In the genomic region with DNA sequence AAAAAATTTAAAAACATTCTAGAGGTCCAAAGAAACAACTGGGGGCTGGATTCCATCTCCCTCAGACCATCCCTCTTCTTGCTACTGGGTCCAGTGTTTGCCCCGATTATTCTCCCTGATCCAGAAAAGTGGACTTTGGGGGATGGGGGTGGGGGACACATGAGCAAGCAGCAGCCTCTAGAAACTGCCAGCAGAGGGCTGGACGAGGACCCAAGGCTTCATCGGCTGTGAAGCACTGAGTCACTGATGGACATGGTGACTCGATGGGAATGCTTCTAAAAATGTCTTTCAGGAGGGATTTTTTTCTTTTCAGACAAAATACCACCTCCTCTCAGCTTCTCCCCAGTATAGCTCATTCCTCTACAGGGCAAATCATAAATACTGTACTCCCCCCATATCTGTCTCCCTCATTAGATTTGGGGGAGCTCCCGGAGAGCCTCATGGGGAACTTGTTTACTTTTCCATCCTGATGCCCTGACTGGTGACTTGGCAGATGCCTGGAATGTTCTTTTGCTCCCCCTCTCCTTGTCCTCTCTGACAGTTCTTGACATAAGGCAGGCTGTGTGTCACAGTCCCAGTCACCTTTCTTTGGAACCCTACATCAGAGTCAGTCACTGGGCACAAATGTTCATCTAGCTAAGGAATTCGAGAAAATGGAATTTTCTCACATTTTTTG, we compare ENCODE assay signal across 1 cellular context.
TF ChIP-seq lines count a peak whose summit lies in the region.

No MANE protein-coding gene starts in this region.

TF ChIP-seq in HCT116, 20 proteins besides CTCF, POLR2A, EP300 and RAD21 (continued from another document):
- TF ChIP-seq, protein P1, sequence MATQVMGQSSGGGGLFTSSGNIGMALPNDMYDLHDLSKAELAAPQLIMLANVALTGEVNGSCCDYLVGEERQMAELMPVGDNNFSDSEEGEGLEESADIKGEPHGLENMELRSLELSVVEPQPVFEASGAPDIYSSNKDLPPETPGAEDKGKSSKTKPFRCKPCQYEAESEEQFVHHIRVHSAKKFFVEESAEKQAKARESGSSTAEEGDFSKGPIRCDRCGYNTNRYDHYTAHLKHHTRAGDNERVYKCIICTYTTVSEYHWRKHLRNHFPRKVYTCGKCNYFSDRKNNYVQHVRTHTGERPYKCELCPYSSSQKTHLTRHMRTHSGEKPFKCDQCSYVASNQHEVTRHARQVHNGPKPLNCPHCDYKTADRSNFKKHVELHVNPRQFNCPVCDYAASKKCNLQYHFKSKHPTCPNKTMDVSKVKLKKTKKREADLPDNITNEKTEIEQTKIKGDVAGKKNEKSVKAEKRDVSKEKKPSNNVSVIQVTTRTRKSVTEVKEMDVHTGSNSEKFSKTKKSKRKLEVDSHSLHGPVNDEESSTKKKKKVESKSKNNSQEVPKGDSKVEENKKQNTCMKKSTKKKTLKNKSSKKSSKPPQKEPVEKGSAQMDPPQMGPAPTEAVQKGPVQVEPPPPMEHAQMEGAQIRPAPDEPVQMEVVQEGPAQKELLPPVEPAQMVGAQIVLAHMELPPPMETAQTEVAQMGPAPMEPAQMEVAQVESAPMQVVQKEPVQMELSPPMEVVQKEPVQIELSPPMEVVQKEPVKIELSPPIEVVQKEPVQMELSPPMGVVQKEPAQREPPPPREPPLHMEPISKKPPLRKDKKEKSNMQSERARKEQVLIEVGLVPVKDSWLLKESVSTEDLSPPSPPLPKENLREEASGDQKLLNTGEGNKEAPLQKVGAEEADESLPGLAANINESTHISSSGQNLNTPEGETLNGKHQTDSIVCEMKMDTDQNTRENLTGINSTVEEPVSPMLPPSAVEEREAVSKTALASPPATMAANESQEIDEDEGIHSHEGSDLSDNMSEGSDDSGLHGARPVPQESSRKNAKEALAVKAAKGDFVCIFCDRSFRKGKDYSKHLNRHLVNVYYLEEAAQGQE (IDR thresholded peaks at IDR 0.05; ENCODE audit: low read depth), result no peak
- no peak for TF ChIP-seq SRF (IDR thresholded peaks at IDR 0.05; ENCODE audit: low read depth)
- TF ChIP-seq CBX3 (IDR thresholded peaks at IDR 0.05; ENCODE audit: low read depth), result no peak
- TF ChIP-seq POLR2AphosphoS5 (IDR thresholded peaks at IDR 0.05; ENCODE audit: low read depth, low read length), result no peak
- TF ChIP-seq SP1 (IDR thresholded peaks at IDR 0.05; ENCODE audit: low read depth), result no peak
- TF ChIP-seq, protein P2, sequence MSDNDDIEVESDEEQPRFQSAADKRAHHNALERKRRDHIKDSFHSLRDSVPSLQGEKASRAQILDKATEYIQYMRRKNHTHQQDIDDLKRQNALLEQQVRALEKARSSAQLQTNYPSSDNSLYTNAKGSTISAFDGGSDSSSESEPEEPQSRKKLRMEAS (IDR thresholded peaks at IDR 0.05), result no peak
- TF ChIP-seq EGR1 (IDR thresholded peaks at IDR 0.05; ENCODE audit: low read depth), result no peak
- no peak for TF ChIP-seq FOSL1 (IDR thresholded peaks at IDR 0.05; ENCODE audit: low read depth)
- TF ChIP-seq SIN3A (IDR thresholded peaks at IDR 0.05; ENCODE audit: low read depth), result no peak
- no peak for TF ChIP-seq EZH2 (IDR thresholded peaks at IDR 0.05)
- TF ChIP-seq, protein P3, sequence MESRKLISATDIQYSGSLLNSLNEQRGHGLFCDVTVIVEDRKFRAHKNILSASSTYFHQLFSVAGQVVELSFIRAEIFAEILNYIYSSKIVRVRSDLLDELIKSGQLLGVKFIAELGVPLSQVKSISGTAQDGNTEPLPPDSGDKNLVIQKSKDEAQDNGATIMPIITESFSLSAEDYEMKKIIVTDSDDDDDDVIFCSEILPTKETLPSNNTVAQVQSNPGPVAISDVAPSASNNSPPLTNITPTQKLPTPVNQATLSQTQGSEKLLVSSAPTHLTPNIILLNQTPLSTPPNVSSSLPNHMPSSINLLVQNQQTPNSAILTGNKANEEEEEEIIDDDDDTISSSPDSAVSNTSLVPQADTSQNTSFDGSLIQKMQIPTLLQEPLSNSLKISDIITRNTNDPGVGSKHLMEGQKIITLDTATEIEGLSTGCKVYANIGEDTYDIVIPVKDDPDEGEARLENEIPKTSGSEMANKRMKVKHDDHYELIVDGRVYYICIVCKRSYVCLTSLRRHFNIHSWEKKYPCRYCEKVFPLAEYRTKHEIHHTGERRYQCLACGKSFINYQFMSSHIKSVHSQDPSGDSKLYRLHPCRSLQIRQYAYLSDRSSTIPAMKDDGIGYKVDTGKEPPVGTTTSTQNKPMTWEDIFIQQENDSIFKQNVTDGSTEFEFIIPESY (IDR thresholded peaks at IDR 0.05; ENCODE audit: extremely low read depth, insufficient replicate concordance, low read length), result no peak
- TF ChIP-seq YY1 (IDR thresholded peaks at IDR 0.05; ENCODE audit: extremely low read depth, insufficient replicate concordance, low read depth, low read length), result no peak
